9 cellular contexts compared by ENCODE assay signal in the genomic region with DNA sequence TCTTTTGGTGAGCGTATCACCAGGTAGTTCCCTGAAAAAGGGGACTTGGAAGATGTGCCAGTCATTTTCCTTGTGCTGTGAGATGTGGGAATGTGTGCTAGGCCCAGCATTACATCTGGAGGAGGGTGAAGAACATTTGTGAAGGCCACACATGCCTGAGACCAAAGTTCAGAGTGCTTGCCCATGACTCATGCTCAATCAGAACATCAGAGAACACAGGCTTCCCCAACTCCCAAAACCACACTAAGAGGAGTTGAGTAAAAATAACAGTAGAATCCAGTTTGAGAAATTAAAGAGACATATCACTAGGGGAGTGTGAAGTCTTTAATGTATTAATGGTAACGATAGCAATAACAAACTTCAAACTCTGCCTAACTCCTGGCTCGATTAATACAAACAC. TPM values are rescaled to one million over a fixed set of nuclear protein-coding genes. Genes with fewer than 3 reads are reported as not detected.
DNase-seq lines count a peak whose midpoint lies in the region; FAIRE-seq and TF ChIP-seq lines count a peak whose summit lies in the region.
"Not testable (repeated sequence)": the region's sequence is repeated elsewhere in the genome, so short reads cannot be mapped to it uniquely, and the experiment has no call there.
"Had no signal": no experiment of that assay in that cellular context is flagged by ENCODE, and none has a peak within 500 bp of the region (broad histone marks: within the 10 kb centered on the region; RNA-seq: fewer than 3 reads in every experiment).

No MANE protein-coding gene starts in this region.

- H2AFZ ChIP-seq in ACC112 (ENCODE audit: low read length, unreplicated experiment) = not testable (repeated sequence)

- peaks cover 14% of the 10 kb centered on the region for H3K79me2 ChIP-seq in ACC112 (ENCODE audit: control insufficient read depth, insufficient read depth, low read length, unreplicated experiment)

- peak overlapping the region; percentile 93 for H3K27ac ChIP-seq in ACC112 (ENCODE audit: low read depth, low read length)

- FAIRE-seq in H54 (lab: Jason Lieb, UNC) (peak; percentile 89), bronchial epithelial cell (lab: Jason Lieb, UNC) (peak; percentile 96)

- DNase-seq in H54 (ENCODE audit: insufficient read length, low spot score); bronchial epithelial cell (ENCODE audit: low read depth): not testable (repeated sequence)
- peak; percentile 83 for DNase-seq in M059J (ENCODE audit: low read depth)
- peak; percentile 3 for DNase-seq in adipocyte (ENCODE audit: low read depth)
- DNase-seq in fibroblast of pulmonary artery (ENCODE audit: low read depth) = peak; percentile 26
- DNase-seq in kidney glomerular epithelial cell (lab: John Stamatoyannopoulos, UW) = peak; percentile 28
- peak; percentile 48 for DNase-seq in renal cortical epithelial cell (ENCODE audit: low read depth)

- H3K27me3 ChIP-seq in ACC112 (ENCODE audit: insufficient read depth, low read length); adipocyte (replicated peaks; ENCODE audit: control insufficient read depth, insufficient read depth, low read length); bronchial epithelial cell (ENCODE audit: control insufficient read depth, insufficient read depth, low read length): not testable (repeated sequence)

- H3K9me3 ChIP-seq in adipocyte (ENCODE audit: control insufficient read depth, low read length) = not testable (repeated sequence)

- peak overlapping the region; percentile 50; the same call in 1 of the 2 replicates for H3K4me3 ChIP-seq in ACC112 (ENCODE audit: low read depth, low read length)
- H3K4me3 ChIP-seq in adipocyte (ENCODE audit: low read length); bronchial epithelial cell (ENCODE audit: low read depth, low read length); fibroblast of pulmonary artery (replicated peaks; ENCODE audit: low read depth, low read length): not testable (repeated sequence)

- TF ChIP-seq CTCF in bronchial epithelial cell (IDR thresholded peaks at IDR 0.05; ENCODE audit: insufficient read depth, low read length, severe bottlenecking); fibroblast of pulmonary artery (IDR thresholded peaks at IDR 0.05; ENCODE audit: low read length, missing control alignments): not testable (repeated sequence)

- not testable (repeated sequence) for H3K4me1 ChIP-seq in ACC112 (ENCODE audit: control insufficient read depth, insufficient read depth, low read length, unreplicated experiment)
- H3K4me1 ChIP-seq in adipocyte (ENCODE audit: control insufficient read depth, insufficient read depth, low read length) = peaks cover 25% of the 10 kb centered on the region

- H3K9ac ChIP-seq in adipocyte (ENCODE audit: low read length) = not testable (repeated sequence)

- TF ChIP-seq POLR2A in H54 (IDR thresholded peaks at IDR 0.05; ENCODE audit: low read depth, low read length) = not testable (repeated sequence)

- H3K36me3 ChIP-seq in ACC112 (ENCODE audit: insufficient read depth, low read length); adipocyte (ENCODE audit: control insufficient read depth, insufficient read depth, low read length, severe bottlenecking); bronchial epithelial cell (ENCODE audit: control insufficient read depth, insufficient read depth, low read length): not testable (repeated sequence)

RNA-seq across cellular contexts. Expression of a gene that starts 18.0 kb away (rescaled TPM):
- not detected in 2 replicates for total RNA-seq in M059J (2014; rRNA removed; shearing (Covaris generic))
- total RNA-seq in bronchial epithelial cell (0.26 and 1.1 TPM in 2 replicates), renal cortical epithelial cell (0.52 and 0.65 TPM in 2 replicates)
- total RNA-seq: PC-3 had no signal
